In the genomic region with DNA sequence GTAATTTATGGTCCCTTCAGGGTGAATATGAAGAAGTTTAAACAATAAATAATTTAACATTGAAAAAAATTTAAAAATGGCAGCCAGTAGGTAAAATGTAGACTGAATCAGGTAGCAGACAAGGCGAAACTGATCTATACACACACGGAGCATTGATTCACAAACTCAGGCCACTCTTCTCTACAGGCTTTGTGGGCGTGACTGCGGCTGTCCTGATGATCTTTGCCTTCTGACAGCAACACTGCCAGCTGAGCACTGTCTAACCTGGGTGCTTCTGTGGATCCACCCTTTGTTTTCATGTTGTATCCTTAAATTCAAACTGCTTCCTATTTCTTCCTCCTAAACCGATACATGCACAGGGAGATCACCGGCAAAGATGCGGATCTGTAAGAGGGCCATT, we compare ENCODE assay signal across 17 cellular contexts.
DNase-seq lines count a peak whose midpoint lies in the region; ATAC-seq, FAIRE-seq and TF ChIP-seq lines count a peak whose summit lies in the region.
"Had no signal": no experiment of that assay in that cellular context is flagged by ENCODE, and none has a peak within 500 bp of the region (broad histone marks: within the 10 kb centered on the region; RNA-seq: fewer than 3 reads in every experiment).

No MANE protein-coding gene starts in this region.

- TF ChIP-seq EP300 in HepG2 (IDR thresholded peaks at IDR 0.05; ENCODE audit: low read depth in 2 of 2, low read length in 2 of 2) (no peak), HepG2 (CRISPR knock-in tag; IDR thresholded peaks at IDR 0.05; ENCODE audit: borderline replicate concordance) (no peak)

- H2AFZ ChIP-seq in astrocyte (ENCODE audit: low read depth, low read length), result no peak overlapping the region
- H2AFZ ChIP-seq in HepG2 (ENCODE audit: low read length), result no peak overlapping the region

- CTCF ChIA-PET in HepG2 (lab: Yijun Ruan, JAX; ENCODE audit: low intra/inter-chr PET ratio, low total read pairs), result no interaction called here

- H3K4me1 Mint-ChIP-seq in astrocyte (ENCODE audit: low read depth, unreplicated experiment), result peaks cover 2% of the 10 kb centered on the region
- no peaks in the 10 kb centered on the region for H3K4me1 Mint-ChIP-seq in activated T-helper 2 cell treated with anti-CD3 and anti-CD28 coated beads, Interferon-gamma antibody, Interleukin-2, Interleukin-4, amounts not matched to agents 10 μg/mL and 5 μg/mL and 100 μg/mL, durations not matched to agents 14 hours and 24 hours and 36 hours (ENCODE audit: low read depth)
- H3K4me1 Mint-ChIP-seq: CD14-positive monocyte had no signal

- H3K9ac ChIP-seq in astrocyte (ENCODE audit: low read length) (no peak overlapping the region), HepG2 (ENCODE audit: insufficient read depth, low read depth, low read length) (no peak overlapping the region)

- no peaks in the 10 kb centered on the region for H3K9me3 Mint-ChIP-seq in astrocyte (ENCODE audit: unreplicated experiment)
- H3K9me3 Mint-ChIP-seq in activated T-helper 2 cell treated with anti-CD3 and anti-CD28 coated beads, Interferon-gamma antibody, Interleukin-2, Interleukin-4, amounts not matched to agents 10 μg/mL and 5 μg/mL and 100 μg/mL, durations not matched to agents 14 hours and 24 hours and 36 hours, result no peaks in the 10 kb centered on the region
- H3K9me3 Mint-ChIP-seq: CD14-positive monocyte; CD8-positive, alpha-beta T cell had no signal

- H3K27ac ChIP-seq in astrocyte (ENCODE audit: low read depth, low read length) (no peak overlapping the region), HepG2 (ENCODE audit: extremely low read length, insufficient read depth, low read length) (no peak overlapping the region), small intestine (ENCODE audit: low read depth in 1 of 2, low read length in 1 of 2) (no peak overlapping the region)
- H3K27ac ChIP-seq: 22Rv1 had no signal

- DNase-seq in DMS153 (lab: John Stamatoyannopoulos, UW) (peak; percentile 16), DMS153 treated with DMSO at 0.1 percent for 48 hours (lab: John Stamatoyannopoulos, UW; ENCODE audit: unreplicated experiment) (no peak), astrocyte (ENCODE audit: low read depth) (no peak), HepG2 (ENCODE audit: low spot score) (no peak), small intestine (peak; percentile 9)
- DNase-seq in activated T-helper 2 cell treated with anti-CD3 and anti-CD28 coated beads, Interferon-gamma antibody, Interleukin-2, Interleukin-4, amounts not matched to agents 10 μg/mL and 5 μg/mL and 100 μg/mL, durations not matched to agents 14 hours and 24 hours and 36 hours (ENCODE audit: low spot score), result no peak
- DNase-seq: CD8-positive, alpha-beta T cell; COR-L47; DMS53; GF-D8; H7 had no signal

- H3K4me1 ChIP-seq in astrocyte (ENCODE audit: insufficient read depth, low read length) (no peaks in the 10 kb centered on the region), HepG2 (ENCODE audit: insufficient read depth, low read length) (no peaks in the 10 kb centered on the region), small intestine (ENCODE audit: control insufficient read depth in 2 of 2, insufficient read depth in 1 of 2, low read depth in 1 of 2, low read length in 1 of 2) (no peaks in the 10 kb centered on the region)

- no peak for FAIRE-seq in astrocyte (lab: Jason Lieb, UNC)
- FAIRE-seq in HepG2 (lab: Jason Lieb, UNC), result no peak
- no peak for FAIRE-seq in small intestine (lab: Jason Lieb, UNC)
- FAIRE-seq: D721Med, GM19239 had no signal

- ATAC-seq in HepG2 (peak; percentile 76), GM19452 (IDR thresholded peaks at IDR 0.05; ENCODE audit: unreplicated experiment) (no peak), GM19397 (IDR thresholded peaks at IDR 0.05; ENCODE audit: unreplicated experiment) (no peak)
- ATAC-seq: CD8-positive, alpha-beta T cell had no signal

- BruUV-seq in HepG2 (replicated peaks; lab: Mats Ljungman, UMichigan), result no TSS peak

- H3K36me3 ChIP-seq in astrocyte (ENCODE audit: insufficient read depth, low read length), result no peaks in the 10 kb centered on the region
- H3K36me3 ChIP-seq in HepG2 (replicated peaks in 1 of 2; ENCODE audit: control insufficient read depth in 1 of 2, insufficient read depth in 2 of 2, low read length in 2 of 2), result no peaks in the 10 kb centered on the region
- no peaks in the 10 kb centered on the region for H3K36me3 ChIP-seq in small intestine (ENCODE audit: control insufficient read depth in 2 of 2, insufficient read depth in 2 of 2, low read length in 2 of 2)

- in situ Hi-C loops in HepG2 (cut with HindIII; ENCODE audit: extremely low pct_ligation_motif_present, low pct_unique_long_range_greater_than_20kb), result no loop called here

- no peaks in the 10 kb centered on the region for H4K20me1 ChIP-seq in astrocyte (ENCODE audit: insufficient read depth, low read length)
- no peaks in the 10 kb centered on the region for H4K20me1 ChIP-seq in HepG2 (ENCODE audit: insufficient read depth, low read length)

- H3K36me3 Mint-ChIP-seq in astrocyte (ENCODE audit: low read depth, unreplicated experiment), result no peaks in the 10 kb centered on the region
- no peaks in the 10 kb centered on the region for H3K36me3 Mint-ChIP-seq in activated T-helper 2 cell treated with anti-CD3 and anti-CD28 coated beads, Interferon-gamma antibody, Interleukin-2, Interleukin-4, amounts not matched to agents 10 μg/mL and 5 μg/mL and 100 μg/mL, durations not matched to agents 14 hours and 24 hours and 36 hours (ENCODE audit: low read depth)
- H3K36me3 Mint-ChIP-seq: CD14-positive monocyte; CD8-positive, alpha-beta T cell had no signal

- no peak for TF ChIP-seq POLR2A in HepG2 (IDR thresholded peaks at IDR 0.05; ENCODE audit: insufficient read depth in 1 of 2, low read depth in 2 of 2, low read length in 2 of 2)

- no peak for TF ChIP-seq RAD21 in HepG2 (CRISPR knock-in tag; IDR thresholded peaks at IDR 0.05)

- H3K27me3 ChIP-seq in astrocyte (ENCODE audit: insufficient read depth, low read length) (no peaks in the 10 kb centered on the region), HepG2 (ENCODE audit: control insufficient read depth in 1 of 2, insufficient read depth in 2 of 2, low read length in 2 of 2) (no peaks in the 10 kb centered on the region), small intestine (ENCODE audit: control insufficient read depth in 2 of 2, insufficient read depth in 2 of 2, low read length in 2 of 2) (no peaks in the 10 kb centered on the region)

- TF ChIP-seq CTCF in astrocyte (IDR thresholded peaks at IDR 0.05; ENCODE audit: insufficient read depth, low read depth, low read length) (no peak), HepG2 (CRISPR knock-in tag; IDR thresholded peaks at IDR 0.05) (no peak)

- 36% methylated on average over 7 of the region's 7 CpGs for WGBS in HepG2 (ENCODE audit: low lambda C conversion rate)
- WGBS in small intestine, 3 donors, result 81 to 90% (median 82%) methylated on average over 7 of the region's 7 CpGs

- POLR2A ChIA-PET in HepG2 (lab: Yijun Ruan, JAX), result no interaction called here

- H3K4me3 Mint-ChIP-seq in astrocyte (ENCODE audit: unreplicated experiment), result no peak overlapping the region
- H3K4me3 Mint-ChIP-seq in activated T-helper 2 cell treated with anti-CD3 and anti-CD28 coated beads, Interferon-gamma antibody, Interleukin-2, Interleukin-4, amounts not matched to agents 10 μg/mL and 5 μg/mL and 100 μg/mL, durations not matched to agents 14 hours and 24 hours and 36 hours (ENCODE audit: low read depth), result no peak overlapping the region
- H3K4me3 Mint-ChIP-seq: CD14-positive monocyte; CD8-positive, alpha-beta T cell had no signal

- H3K4me2 ChIP-seq in astrocyte (ENCODE audit: low read length) (no peak overlapping the region), HepG2 (ENCODE audit: low read depth, low read length) (no peak overlapping the region)

- H3K9me3 ChIP-seq in astrocyte (ENCODE audit: insufficient read depth, low read depth, low read length), result peaks cover 3% of the 10 kb centered on the region
- H3K9me3 ChIP-seq in HepG2 (ENCODE audit: low read length), result no peaks in the 10 kb centered on the region
- no peaks in the 10 kb centered on the region for H3K9me3 ChIP-seq in small intestine (ENCODE audit: control insufficient read depth, low read depth)

- H3K79me2 ChIP-seq in astrocyte (ENCODE audit: insufficient read depth, low read length), result no peaks in the 10 kb centered on the region
- H3K79me2 ChIP-seq in HepG2 (ENCODE audit: insufficient read depth, low read length), result no peaks in the 10 kb centered on the region

- H3K27me3 Mint-ChIP-seq in astrocyte (ENCODE audit: low read depth, unreplicated experiment), result peaks cover 8% of the 10 kb centered on the region
- no peaks in the 10 kb centered on the region for H3K27me3 Mint-ChIP-seq in activated T-helper 2 cell treated with anti-CD3 and anti-CD28 coated beads, Interferon-gamma antibody, Interleukin-2, Interleukin-4, amounts not matched to agents 10 μg/mL and 5 μg/mL and 100 μg/mL, durations not matched to agents 14 hours and 24 hours and 36 hours (ENCODE audit: low read depth)

- H3K4me3 ChIP-seq in astrocyte (ENCODE audit: insufficient read depth, low read depth, low read length), result no peak overlapping the region
- H3K4me3 ChIP-seq in HepG2 (replicated peaks in 1 of 3; ENCODE audit: insufficient read depth in 1 of 3, low read depth in 2 of 3, low read length in 3 of 3), result no peak overlapping the region
- no peak overlapping the region for H3K4me3 ChIP-seq in small intestine (ENCODE audit: low read depth in 1 of 2, low read length in 2 of 2)

- intact Hi-C loops in HepG2 (cut with micrococcal nuclease; ENCODE audit: unreplicated experiment), result no loop called here
- intact Hi-C loops in activated T-helper 2 cell treated with anti-CD3 and anti-CD28 coated beads, Interferon-gamma antibody, Interleukin-2, Interleukin-4, amounts not matched to agents 10 μg/mL and 5 μg/mL and 100 μg/mL, durations not matched to agents 14 hours and 24 hours and 36 hours (cut with micrococcal nuclease), result no loop called here

- H3K27ac Mint-ChIP-seq in astrocyte (ENCODE audit: unreplicated experiment), result peak overlapping the region; percentile 0
- H3K27ac Mint-ChIP-seq in activated T-helper 2 cell treated with anti-CD3 and anti-CD28 coated beads, Interferon-gamma antibody, Interleukin-2, Interleukin-4, amounts not matched to agents 10 μg/mL and 5 μg/mL and 100 μg/mL, durations not matched to agents 14 hours and 24 hours and 36 hours, result no peak overlapping the region
- H3K27ac Mint-ChIP-seq: CD14-positive monocyte; CD8-positive, alpha-beta T cell had no signal

TF ChIP-seq in HepG2, 621 proteins besides CTCF, POLR2A, EP300 and RAD21 (continues in another document):
- TF ChIP-seq ZNF850 (CRISPR knock-in tag; conservative IDR thresholded peaks at IDR 0.05), result no peak

Comparison
In these comparisons a context has a peak if more than half of its experiments do, and no peak if none do; other contexts are left out.
1. DNase-seq: peak in DMS153 (single experiment) and small intestine (single experiment); none in DMS153 treated with DMSO at 0.1 percent for 48 hours (single experiment), astrocyte (single experiment), HepG2 (single experiment) and activated T-helper 2 cell treated with anti-CD3 and anti-CD28 coated beads, Interferon-gamma antibody, Interleukin-2, Interleukin-4, amounts not matched to agents 10 μg/mL and 5 μg/mL and 100 μg/mL, durations not matched to agents 14 hours and 24 hours and 36 hours (single experiment).